Comparison of ENCODE assay signal across 8 cellular contexts in the genomic region with DNA sequence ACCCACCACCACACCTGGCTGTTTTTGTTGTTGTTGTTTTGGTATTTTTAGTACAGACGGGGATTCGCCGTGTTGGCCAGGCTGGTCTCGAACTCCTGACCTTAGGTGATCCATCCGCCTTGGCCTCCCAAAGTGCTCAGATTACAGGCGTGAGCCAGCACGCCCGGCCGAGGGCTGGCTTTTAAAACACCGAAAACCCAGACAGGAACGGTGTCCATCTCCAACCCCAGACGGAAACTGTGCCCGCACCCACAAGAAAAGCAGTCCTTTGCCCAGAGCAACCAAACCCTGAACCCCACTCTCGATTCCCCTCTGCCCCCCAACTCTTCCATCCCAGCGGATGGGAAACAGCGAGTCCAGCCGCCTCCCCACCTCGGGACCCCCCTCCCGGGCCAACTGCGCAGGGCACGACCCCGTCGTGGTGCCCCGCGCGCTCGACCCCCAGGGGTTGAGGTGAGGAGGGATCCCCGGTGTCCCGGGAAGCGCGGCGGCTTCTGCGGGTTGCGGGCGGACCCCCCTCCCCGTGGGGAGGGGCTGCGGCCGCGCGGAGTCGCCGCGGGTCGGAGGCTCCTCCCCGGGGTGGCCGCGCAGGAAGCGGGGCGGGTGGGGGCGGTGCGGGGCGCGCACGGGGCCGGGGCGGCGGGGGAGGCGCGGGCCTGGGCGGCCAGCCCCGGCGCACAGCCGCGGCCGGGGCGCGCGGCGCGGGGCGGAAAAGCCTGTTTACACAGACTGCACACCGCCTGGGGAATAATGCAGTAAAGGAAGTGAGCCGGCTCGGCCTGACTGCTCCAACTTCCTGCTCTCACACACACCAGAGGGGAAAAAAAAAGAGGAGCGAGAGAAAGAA. TPM values are rescaled to one million over a fixed set of nuclear protein-coding genes. Genes with fewer than 3 reads are reported as not detected.
DNase-seq lines count a peak whose midpoint lies in the region; ATAC-seq, FAIRE-seq and TF ChIP-seq lines count a peak whose summit lies in the region.

A gene (plus strand): TSS at position 651 of the 847 bp plus-strand sequence.

- H2AFZ ChIP-seq in neural progenitor cell (replicated peaks), result peak within 1 kb of the TSS; percentile 98

- CTCF ChIA-PET in CD8-positive, alpha-beta memory T cell (lab: Charles Lee), result interaction anchor here (1.4 to 1.8 kb wide), 4 partner anchors 15 to 21 kb away, joined by 5 to 13 read pairs (median 6); no protein-coding TSS in a partner anchor
- CTCF ChIA-PET in activated naive CD4-positive, alpha-beta T cell treated with anti-CD3 and anti-CD28 coated beads, Interleukin-2, amount 10 ng/mL, durations not matched to agents 7 days and 5 days (lab: Charles Lee), result interaction anchor here (1.6 kb wide), 1 partner anchor 21 kb away, joined by 3 read pairs; no protein-coding TSS in a partner anchor

- FAIRE-seq in HTR-8/SVneo (lab: Jason Lieb, UNC), result no peak
- no peak for FAIRE-seq in frontal cortex (lab: Jason Lieb, UNC)
- no peak for FAIRE-seq in urothelium cell line (lab: Jason Lieb, UNC)

- peak; percentile 42 for TF ChIP-seq POLR2A in Raji (IDR thresholded peaks at IDR 0.05; ENCODE audit: insufficient read depth, low read depth, low read length)

- no peaks in the 10 kb centered on the region for H3K9me3 Mint-ChIP-seq in CD8-positive, alpha-beta memory T cell
- no peaks in the 10 kb centered on the region for H3K9me3 Mint-ChIP-seq in activated naive CD4-positive, alpha-beta T cell treated with anti-CD3 and anti-CD28 coated beads, Interleukin-2, amount 10 ng/mL, durations not matched to agents 7 days and 5 days
- peaks cover 4% of the 10 kb centered on the region for H3K9me3 Mint-ChIP-seq in neural progenitor cell

- no peaks in the 10 kb centered on the region for H3K27me3 ChIP-seq in CD8-positive, alpha-beta memory T cell (ENCODE audit: insufficient read depth, low read length, poor library complexity, severe bottlenecking)
- peaks cover 50% of the 10 kb centered on the region for H3K27me3 ChIP-seq in neural progenitor cell

- peak within 1 kb of the TSS; percentile 96 for H3K4me2 ChIP-seq in neural progenitor cell

- H3K4me1 ChIP-seq in CD8-positive, alpha-beta memory T cell (ENCODE audit: insufficient read depth, low read length), result peaks cover 27% of the 10 kb centered on the region
- H3K4me1 ChIP-seq in neural progenitor cell, result peaks cover 14% of the 10 kb centered on the region

- H3F3A ChIP-seq in neural progenitor cell (ENCODE audit: low read depth), result peaks cover 25% of the 10 kb centered on the region

- no peaks in the 10 kb centered on the region for H3K9me3 ChIP-seq in CD8-positive, alpha-beta memory T cell (ENCODE audit: low read length)
- no peaks in the 10 kb centered on the region for H3K9me3 ChIP-seq in neural progenitor cell (ENCODE audit: low read depth)

- peaks cover 39 to 65% (median 47%) of the 10 kb centered on the region in 3 donors for H3K4me1 Mint-ChIP-seq in CD8-positive, alpha-beta memory T cell
- peaks cover 44% of the 10 kb centered on the region for H3K4me1 Mint-ChIP-seq in activated naive CD4-positive, alpha-beta T cell treated with anti-CD3 and anti-CD28 coated beads, Interleukin-2, amount 10 ng/mL, durations not matched to agents 7 days and 5 days
- H3K4me1 Mint-ChIP-seq in neural progenitor cell, result peaks cover 23% of the 10 kb centered on the region

- no peaks in the 10 kb centered on the region for H3K79me2 ChIP-seq in neural progenitor cell (ENCODE audit: low read depth)

- peaks cover 0 to 9% (median 0%) of the 10 kb centered on the region in 3 donors for H3K36me3 Mint-ChIP-seq in CD8-positive, alpha-beta memory T cell
- H3K36me3 Mint-ChIP-seq in activated naive CD4-positive, alpha-beta T cell treated with anti-CD3 and anti-CD28 coated beads, Interleukin-2, amount 10 ng/mL, durations not matched to agents 7 days and 5 days, result peaks cover 7% of the 10 kb centered on the region
- H3K36me3 Mint-ChIP-seq in neural progenitor cell, result no peaks in the 10 kb centered on the region

- H3K9ac ChIP-seq in neural progenitor cell, result peak within 1 kb of the TSS; percentile 24

- H3K27ac ChIP-seq in CD8-positive, alpha-beta memory T cell (ENCODE audit: low read depth, low read length), result peak within 1 kb of the TSS; percentile 86
- H3K27ac ChIP-seq in neural progenitor cell, result no peak within 1 kb of the TSS

- peak within 1 kb of the TSS; percentile 97 for H3K4me3 ChIP-seq in CD8-positive, alpha-beta memory T cell (ENCODE audit: low read length)
- H3K4me3 ChIP-seq in neural progenitor cell, result peak within 1 kb of the TSS; percentile 71

- TF ChIP-seq CTCF in neural progenitor cell (IDR thresholded peaks at IDR 0.05), result no peak

- no peaks in the 10 kb centered on the region for H3K36me3 ChIP-seq in CD8-positive, alpha-beta memory T cell (ENCODE audit: insufficient read depth, low read length)
- no peaks in the 10 kb centered on the region for H3K36me3 ChIP-seq in neural progenitor cell

- ATAC-seq in GM19463 (IDR thresholded peaks at IDR 0.05; ENCODE audit: unreplicated experiment), result peak; percentile 41

- H3K27me3 Mint-ChIP-seq in CD8-positive, alpha-beta memory T cell, result peaks cover 0 to 3% of the 10 kb centered on the region in 2 donors
- peaks cover 7% of the 10 kb centered on the region for H3K27me3 Mint-ChIP-seq in activated naive CD4-positive, alpha-beta T cell treated with anti-CD3 and anti-CD28 coated beads, Interleukin-2, amount 10 ng/mL, durations not matched to agents 7 days and 5 days
- H3K27me3 Mint-ChIP-seq in neural progenitor cell (ENCODE audit: insufficient read depth, low read depth), result no peaks in the 10 kb centered on the region

- H3K27ac Mint-ChIP-seq in CD8-positive, alpha-beta memory T cell, result peak within 1 kb of the TSS; percentile 93 to 100 (median 98)
- H3K27ac Mint-ChIP-seq in activated naive CD4-positive, alpha-beta T cell treated with anti-CD3 and anti-CD28 coated beads, Interleukin-2, amount 10 ng/mL, durations not matched to agents 7 days and 5 days, result peak within 1 kb of the TSS; percentile 95
- peak within 1 kb of the TSS; percentile 95 for H3K27ac Mint-ChIP-seq in neural progenitor cell

- H4K20me1 ChIP-seq in neural progenitor cell (ENCODE audit: low read depth), result no peaks in the 10 kb centered on the region

- POLR2A ChIA-PET in CD8-positive, alpha-beta memory T cell (lab: Charles Lee), result interaction anchor here (1.0 kb wide), 1 partner anchor 16 kb away, joined by 3 read pairs; no protein-coding TSS in a partner anchor

- peak; percentile 53 to 71 (median 55) for DNase-seq in CD8-positive, alpha-beta memory T cell
- DNase-seq in HTR-8/SVneo (ENCODE audit: insufficient read length, low spot score) (peak; percentile 37), frontal cortex (ENCODE audit: low spot score in 2 of 2) (peak; percentile 71 to 76), neural progenitor cell (ENCODE audit: low spot score) (peak; percentile 71), urothelium cell line (ENCODE audit: low spot score) (peak; percentile 74)
- peak; percentile 73 for DNase-seq in activated naive CD4-positive, alpha-beta T cell treated with anti-CD3 and anti-CD28 coated beads, Interleukin-2, amount 10 ng/mL, durations not matched to agents 7 days and 5 days

- peak within 1 kb of the TSS; percentile 91 to 100 (median 99) for H3K4me3 Mint-ChIP-seq in CD8-positive, alpha-beta memory T cell
- peak within 1 kb of the TSS; percentile 95 for H3K4me3 Mint-ChIP-seq in activated naive CD4-positive, alpha-beta T cell treated with anti-CD3 and anti-CD28 coated beads, Interleukin-2, amount 10 ng/mL, durations not matched to agents 7 days and 5 days
- H3K4me3 Mint-ChIP-seq in neural progenitor cell, result peak within 1 kb of the TSS; percentile 99

RNA-seq across cellular contexts. Expression of the gene that starts here (rescaled TPM):
- 10 to 100 TPM; 24.0 to 28.4 TPM for total RNA-seq in CD8-positive, alpha-beta memory T cell
- polyA plus RNA-seq in CD8-positive, alpha-beta memory T cell, result 44.3 TPM
- total RNA-seq in frontal cortex, result 1.6 TPM
- 4.8 and 5.0 TPM in 2 replicates for total RNA-seq in neural progenitor cell (ENCODE audit: low replicate concordance)
